In the genomic region with DNA sequence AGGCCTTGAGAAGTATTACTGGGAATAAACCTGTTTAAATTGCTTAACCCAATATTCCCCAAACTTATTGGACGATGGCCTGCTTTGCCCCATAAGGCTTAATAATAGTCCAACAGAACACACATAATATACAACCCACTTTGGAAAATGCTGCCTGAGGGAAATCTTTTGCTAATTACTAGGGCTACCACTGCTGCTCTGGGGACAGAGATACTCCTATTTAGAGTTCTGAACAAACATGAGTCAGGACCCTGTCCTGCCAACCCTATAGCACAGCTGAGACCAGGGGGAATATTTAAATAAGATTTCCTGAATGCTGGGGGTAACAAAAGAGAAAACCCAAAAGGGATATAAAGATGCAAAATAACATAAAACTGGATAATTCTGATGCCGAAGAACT, we compare ENCODE assay signal across 19 cellular contexts.
"Had no signal": no experiment of that assay in that cellular context is flagged by ENCODE, and none has a peak within 500 bp of the region (broad histone marks: within the 10 kb centered on the region; RNA-seq: fewer than 3 reads in every experiment).

No MANE protein-coding gene starts in this region.

- H3K36me3 Mint-ChIP-seq: natural killer cell; stimulated activated naive B cell treated with anti-CD40 and anti-IgM and Interleukin-4, amounts not matched to agents 10 μg/mL and 1 μg/mL and 100 μg/mL, for 72 hours; type B pancreatic cell had no signal

- H3K4me3 Mint-ChIP-seq: endodermal cell; natural killer cell; stimulated activated naive B cell treated with anti-CD40 and anti-IgM and Interleukin-4, amounts not matched to agents 10 μg/mL and 1 μg/mL and 100 μg/mL, for 72 hours; stimulated activated naive CD8-positive, alpha-beta T cell treated with anti-CD3 and anti-CD28 coated beads, Interleukin-15, amount 100 ng/mL, for 72 hours; type B pancreatic cell had no signal

- H3K4me1 Mint-ChIP-seq: natural killer cell; stimulated activated naive B cell treated with anti-CD40 and anti-IgM and Interleukin-4, amounts not matched to agents 10 μg/mL and 1 μg/mL and 100 μg/mL, for 72 hours; stimulated activated naive CD8-positive, alpha-beta T cell treated with anti-CD3 and anti-CD28 coated beads, Interleukin-15, amount 100 ng/mL, for 72 hours had no signal

- ATAC-seq: gastrocnemius medialis; heart right ventricle; left lobe of liver; natural killer cell; psoas muscle; stimulated activated naive B cell treated with anti-CD40 and anti-IgM and Interleukin-4, amounts not matched to agents 10 μg/mL and 1 μg/mL and 100 μg/mL, for 72 hours; stimulated activated naive CD8-positive, alpha-beta T cell treated with anti-CD3 and anti-CD28 coated beads, Interleukin-15, amount 100 ng/mL, for 72 hours had no signal

- H3K36me3 ChIP-seq: colonic mucosa, gastrocnemius medialis, heart right ventricle, sigmoid colon had no signal

- H3K4me1 ChIP-seq: colonic mucosa, gastrocnemius medialis, heart right ventricle, psoas muscle, sigmoid colon had no signal

- H3K27ac Mint-ChIP-seq: endodermal cell; natural killer cell; stimulated activated naive B cell treated with anti-CD40 and anti-IgM and Interleukin-4, amounts not matched to agents 10 μg/mL and 1 μg/mL and 100 μg/mL, for 72 hours; type B pancreatic cell had no signal

- H3K4me3 ChIP-seq: colonic mucosa, gastrocnemius medialis, heart right ventricle, psoas muscle, sigmoid colon, skin epidermis had no signal

- H3K27me3 Mint-ChIP-seq: stimulated activated naive CD8-positive, alpha-beta T cell treated with anti-CD3 and anti-CD28 coated beads, Interleukin-15, amount 100 ng/mL, for 72 hours had no signal

- H3K9me3 ChIP-seq: colonic mucosa, gastrocnemius medialis, heart right ventricle, psoas muscle had no signal

- H3K27ac ChIP-seq: colonic mucosa, gastrocnemius medialis, heart right ventricle, psoas muscle, sigmoid colon, skin epidermis had no signal

- DNase-seq: colonic mucosa; dermis blood vessel endothelial cell; effector CD4-positive, alpha-beta T cell; endodermal cell; gastrocnemius medialis; heart right ventricle; kidney glomerular epithelial cell; natural killer cell; psoas muscle; sigmoid colon; stimulated activated CD4-positive, alpha-beta T cell treated with anti-CD3 and anti-CD28 coated beads, Interleukin-2, amount 100 ng/mL, for 24 hours; stimulated activated CD4-positive, alpha-beta T cell treated with anti-CD3 and anti-CD28 coated beads, Interleukin-4, amount 100 ng/mL, for 4 hours; stimulated activated naive B cell treated with anti-CD40 and anti-IgM and Interleukin-4, amounts not matched to agents 10 μg/mL and 1 μg/mL and 100 μg/mL, for 72 hours; stimulated activated naive CD8-positive, alpha-beta T cell treated with anti-CD3 and anti-CD28 coated beads, Interleukin-15, amount 100 ng/mL, for 72 hours had no signal

- FAIRE-seq: islet of Langerhans, urothelium cell line had no signal

- H3K27me3 ChIP-seq: colonic mucosa, gastrocnemius medialis had no signal

- H3K9me3 Mint-ChIP-seq: endodermal cell, type B pancreatic cell had no signal
